In the genomic region with DNA sequence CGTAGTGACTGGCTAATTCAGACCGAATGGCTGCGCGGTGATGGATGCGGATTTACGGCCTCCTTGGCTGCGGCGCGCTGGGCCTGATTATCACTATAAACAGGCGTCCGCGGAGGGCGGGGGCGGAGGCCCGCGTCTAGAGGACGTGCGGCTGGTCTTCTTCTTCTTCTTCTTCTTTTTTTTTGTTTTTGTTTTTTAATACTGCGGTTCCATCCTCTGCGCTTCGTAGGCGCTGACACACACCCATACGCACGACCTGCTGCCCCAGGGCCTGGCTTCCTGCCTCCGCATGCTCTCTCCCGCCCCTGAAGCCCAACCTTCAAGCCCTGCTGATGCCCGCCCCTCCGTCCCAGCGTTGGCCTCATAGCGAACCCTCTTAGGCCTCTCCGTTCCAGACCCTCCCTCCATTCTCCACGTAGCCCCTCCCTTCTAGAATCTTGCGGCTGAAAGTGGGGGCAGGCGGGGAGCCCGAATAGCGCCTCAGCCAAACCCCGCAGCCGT, we compare ENCODE assay signal across 18 cellular contexts. TPM values are rescaled to one million over a fixed set of nuclear protein-coding genes. Genes with fewer than 3 reads are reported as not detected.
A peak's percentile ranks its signal among the peaks of the same experiment; 100 is the strongest.
DNase-seq lines count a peak whose midpoint lies in the region; ATAC-seq and TF ChIP-seq lines count a peak whose summit lies in the region.
"Had no signal": no experiment of that assay in that cellular context is flagged by ENCODE, and none has a peak within 500 bp of the region (broad histone marks: within the 10 kb centered on the region; RNA-seq: fewer than 3 reads in every experiment).

No MANE protein-coding gene starts in this region.

- POLR2A ChIA-PET in activated CD4-positive, alpha-beta T cell treated with anti-CD3 and anti-CD28 coated beads, Interleukin-2, amount 10 ng/mL, durations not matched to agents 7 days and 5 days (lab: Charles Lee) = no interaction called here
- POLR2A ChIA-PET in activated CD8-positive, alpha-beta T cell treated with anti-CD3 and anti-CD28 coated beads for 36 hours (lab: Charles Lee) = no interaction called here

- no peaks in the 10 kb centered on the region for H3K36me3 Mint-ChIP-seq in activated CD4-positive, alpha-beta T cell treated with anti-CD3 and anti-CD28 coated beads, Interleukin-2, amount 10 ng/mL, durations not matched to agents 7 days and 5 days (ENCODE audit: low read depth)
- no peaks in the 10 kb centered on the region for H3K36me3 Mint-ChIP-seq in activated CD8-positive, alpha-beta T cell treated with anti-CD3 and anti-CD28 coated beads for 36 hours (ENCODE audit: low read depth)
- peaks cover 3% of the 10 kb centered on the region in 2 donors for H3K36me3 Mint-ChIP-seq in stimulated activated naive B cell treated with anti-CD40 and anti-IgM and Interleukin-4, amounts not matched to agents 10 μg/mL and 1 μg/mL and 100 μg/mL, for 72 hours

- H3K9me3 Mint-ChIP-seq in activated CD4-positive, alpha-beta T cell treated with anti-CD3 and anti-CD28 coated beads, Interleukin-2, amount 10 ng/mL, durations not matched to agents 7 days and 5 days = peaks cover 2% of the 10 kb centered on the region
- no peaks in the 10 kb centered on the region for H3K9me3 Mint-ChIP-seq in activated CD8-positive, alpha-beta T cell treated with anti-CD3 and anti-CD28 coated beads for 36 hours
- peaks cover 3 to 7% of the 10 kb centered on the region in 2 donors for H3K9me3 Mint-ChIP-seq in stimulated activated naive B cell treated with anti-CD40 and anti-IgM and Interleukin-4, amounts not matched to agents 10 μg/mL and 1 μg/mL and 100 μg/mL, for 72 hours

- CTCF ChIA-PET in activated CD4-positive, alpha-beta T cell treated with anti-CD3 and anti-CD28 coated beads, Interleukin-2, amount 10 ng/mL, durations not matched to agents 7 days and 5 days (lab: Charles Lee) = interaction anchor here (1.1 kb wide), 1 partner anchor 13 kb away, joined by 3 read pairs; no protein-coding TSS in a partner anchor
- CTCF ChIA-PET in activated CD8-positive, alpha-beta T cell treated with anti-CD3 and anti-CD28 coated beads for 36 hours (lab: Charles Lee) = no interaction called here

- TF ChIP-seq CTCF in activated CD8-positive, alpha-beta T cell treated with anti-CD3 and anti-CD28 coated beads for 36 hours (IDR thresholded peaks at IDR 0.05) = no peak

- intact Hi-C loops in activated CD8-positive, alpha-beta T cell treated with anti-CD3 and anti-CD28 coated beads for 36 hours (cut with micrococcal nuclease) = loop anchor here (10.0 kb wide), 1 partner anchor 442 kb away; no protein-coding TSS in a partner anchor

- H3K4me3 Mint-ChIP-seq in activated CD4-positive, alpha-beta T cell treated with anti-CD3 and anti-CD28 coated beads, Interleukin-2, amount 10 ng/mL, durations not matched to agents 7 days and 5 days = no peak overlapping the region
- no peak overlapping the region for H3K4me3 Mint-ChIP-seq in activated CD8-positive, alpha-beta T cell treated with anti-CD3 and anti-CD28 coated beads for 36 hours
- H3K4me3 Mint-ChIP-seq in stimulated activated naive B cell treated with anti-CD40 and anti-IgM and Interleukin-4, amounts not matched to agents 10 μg/mL and 1 μg/mL and 100 μg/mL, for 72 hours = peak overlapping the region in 1 of 2 donors; percentile 57

- H3K27ac Mint-ChIP-seq in activated CD4-positive, alpha-beta T cell treated with anti-CD3 and anti-CD28 coated beads, Interleukin-2, amount 10 ng/mL, durations not matched to agents 7 days and 5 days = peak overlapping the region; percentile 54
- H3K27ac Mint-ChIP-seq in activated CD8-positive, alpha-beta T cell treated with anti-CD3 and anti-CD28 coated beads for 36 hours = no peak overlapping the region
- peak overlapping the region; percentile 90 for H3K27ac Mint-ChIP-seq in stimulated activated naive B cell treated with anti-CD40 and anti-IgM and Interleukin-4, amounts not matched to agents 10 μg/mL and 1 μg/mL and 100 μg/mL, for 72 hours

- ATAC-seq in activated CD8-positive, alpha-beta T cell treated with anti-CD3 and anti-CD28 coated beads for 36 hours = peak; percentile 49
- no peak for ATAC-seq in stimulated activated naive B cell treated with anti-CD40 and anti-IgM and Interleukin-4, amounts not matched to agents 10 μg/mL and 1 μg/mL and 100 μg/mL, for 72 hours (replicated peaks)
- ATAC-seq: Panc1 had no signal

- peaks cover 72% of the 10 kb centered on the region for H3K27me3 Mint-ChIP-seq in activated CD4-positive, alpha-beta T cell treated with anti-CD3 and anti-CD28 coated beads, Interleukin-2, amount 10 ng/mL, durations not matched to agents 7 days and 5 days
- peaks cover 74% of the 10 kb centered on the region for H3K27me3 Mint-ChIP-seq in activated CD8-positive, alpha-beta T cell treated with anti-CD3 and anti-CD28 coated beads for 36 hours
- peaks cover 68 to 84% of the 10 kb centered on the region in 2 donors for H3K27me3 Mint-ChIP-seq in stimulated activated naive B cell treated with anti-CD40 and anti-IgM and Interleukin-4, amounts not matched to agents 10 μg/mL and 1 μg/mL and 100 μg/mL, for 72 hours

- DNase-seq in activated CD4-positive, alpha-beta T cell treated with anti-CD3 and anti-CD28 coated beads, Interleukin-2, amount 10 ng/mL, durations not matched to agents 7 days and 5 days = no peak
- no peak for DNase-seq in activated CD4-positive, alpha-beta T cell treated with anti-CD3 and anti-CD28 coated beads, Interleukin-2, amount 50 U/mL, for 1 hour
- no peak for DNase-seq in activated CD8-positive, alpha-beta T cell treated with anti-CD3 and anti-CD28 coated beads for 36 hours
- DNase-seq in stimulated activated naive B cell treated with anti-CD40 and anti-IgM and Interleukin-4, amounts not matched to agents 10 μg/mL and 1 μg/mL and 100 μg/mL, for 72 hours = no peak
- DNase-seq in Ammon's horn (ENCODE audit: low spot score) = no peak
- no peak for DNase-seq in SW480 (ENCODE audit: low spot score)
- DNase-seq in cerebellar nuclear complex (lab: John Stamatoyannopoulos, UW) = no peak
- DNase-seq: activated CD8-positive, alpha-beta memory T cell treated with anti-CD3 and anti-CD28 coated beads, Interleukin-2, amount 50 U/mL, for 48 hours; lower lobe of right lung; NCI-H446; occipital lobe; stimulated activated CD8-positive, alpha-beta memory T cell treated with anti-CD3 and anti-CD28 coated beads, Interleukin-4, amount 100 ng/mL, for 48 hours; T-helper 9 cell; uterus had no signal

- peak overlapping the region; percentile 37 for H3K4me3 ChIP-seq in iPS-11a (ENCODE audit: low read depth, low read length)
- H3K4me3 ChIP-seq: lower lobe of right lung, uterus had no signal

- H3K4me1 Mint-ChIP-seq in activated CD4-positive, alpha-beta T cell treated with anti-CD3 and anti-CD28 coated beads, Interleukin-2, amount 10 ng/mL, durations not matched to agents 7 days and 5 days = peaks cover 3% of the 10 kb centered on the region
- H3K4me1 Mint-ChIP-seq in activated CD8-positive, alpha-beta T cell treated with anti-CD3 and anti-CD28 coated beads for 36 hours (ENCODE audit: low read depth) = peaks cover 5% of the 10 kb centered on the region
- peaks cover 4 to 10% of the 10 kb centered on the region in 2 donors for H3K4me1 Mint-ChIP-seq in stimulated activated naive B cell treated with anti-CD40 and anti-IgM and Interleukin-4, amounts not matched to agents 10 μg/mL and 1 μg/mL and 100 μg/mL, for 72 hours

RNA-seq across cellular contexts. Expression of a gene that starts 2.7 kb away (rescaled TPM):
- not detected for total RNA-seq in activated CD4-positive, alpha-beta T cell treated with anti-CD3 and anti-CD28 coated beads, Interleukin-2, amount 10 ng/mL, durations not matched to agents 7 days and 5 days
- not detected for total RNA-seq in activated CD8-positive, alpha-beta T cell treated with anti-CD3 and anti-CD28 coated beads for 36 hours
- total RNA-seq: dermis microvascular lymphatic vessel endothelial cell, frontal cortex, lower lobe of right lung, occipital lobe, uterus had no signal
